Comparison of ENCODE assay signal across 2 cellular contexts in genomic region chr7:96709381-96710228, GRCh38.
TF ChIP-seq lines count a peak whose summit lies in the region.

Gene SEM1, minus strand, starts transcription at chr7:96709846. Its CDS starts 83 bp downstream, at chr7:96709763.

TF ChIP-seq in IMR-90, 13 proteins besides CTCF, POLR2A, EP300 and RAD21:
- TF ChIP-seq MAZ (IDR thresholded peaks at IDR 0.05; ENCODE audit: borderline replicate concordance, low read depth, low read length) (peak; percentile 46; the same call in 1 of the 2 replicates), MXI1 (IDR thresholded peaks at IDR 0.05; ENCODE audit: borderline replicate concordance, low read depth, low read length) (peak; percentile 61; the same call in 1 of the 2 replicates), MAFK (IDR thresholded peaks at IDR 0.05; ENCODE audit: low read depth, low read length) (no peak)

TF ChIP-seq in PFSK-1, 5 proteins besides CTCF, POLR2A, EP300 and RAD21:
- TF ChIP-seq REST (IDR thresholded peaks at IDR 0.05; ENCODE audit: insufficient read depth in 1 of 2, low read depth in 2 of 2, low read length in 2 of 2) (0 out of 4 replicates have a peak, but pooled peaks of 1 of the 2 experiments have one; percentile 25), SIN3A (IDR thresholded peaks at IDR 0.05; ENCODE audit: borderline replicate concordance, insufficient read depth, low read length) (no peak), TAF1 (IDR thresholded peaks at IDR 0.05; ENCODE audit: borderline replicate concordance, insufficient read depth, low read length) (peak; percentile 87; the same call in 1 of the 2 replicates), FOXP2 (optimal IDR thresholded peaks at IDR 0.05; ENCODE audit: borderline replicate concordance, extremely low read depth, extremely low read length, insufficient read depth) (no peak), POLR2AphosphoS5 (IDR thresholded peaks at IDR 0.05; ENCODE audit: low read depth, low read length) (peak; percentile 92)
